ENCODE assay signal across 9 cellular contexts in the genomic region with DNA sequence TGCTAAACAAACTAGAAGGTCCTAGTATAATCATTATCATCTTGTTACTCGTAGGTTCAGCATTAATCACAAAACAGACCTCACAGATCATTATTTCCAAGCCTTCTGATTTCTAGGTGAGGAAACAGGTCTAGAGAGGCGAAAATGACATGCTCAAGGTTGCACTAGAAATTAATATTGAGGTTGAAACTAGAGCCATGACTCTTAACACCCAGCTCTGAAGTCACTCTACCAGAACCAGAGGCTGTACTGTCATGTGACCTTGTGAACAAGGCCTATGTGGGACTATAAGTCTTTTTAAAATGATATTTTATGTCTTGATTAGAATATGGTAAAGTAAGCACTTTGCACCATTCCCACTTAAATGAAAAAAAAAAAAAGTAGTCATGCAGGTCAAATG. TPM values are rescaled to one million over a fixed set of nuclear protein-coding genes. Genes with fewer than 3 reads are reported as not detected.
"Had no signal": no experiment of that assay in that cellular context is flagged by ENCODE, and none has a peak within 500 bp of the region (broad histone marks: within the 10 kb centered on the region; RNA-seq: fewer than 3 reads in every experiment).

No MANE protein-coding gene starts in this region.

- H3K27ac Mint-ChIP-seq: HFFc6 had no signal

- H3K4me1 ChIP-seq: HAP-1 had no signal

- H3K4me2 ChIP-seq: KMS-11 had no signal

- H3K36me3 ChIP-seq: HAP-1 had no signal

- H3K4me3 Mint-ChIP-seq: HFFc6 had no signal

- ATAC-seq: HCT116 had no signal

- DNase-seq: GOT3, H7, HFFc6, IMR-90, KBM-7 had no signal

- H3K4me3 ChIP-seq: HAP-1 had no signal

- H3K27ac ChIP-seq: KMS-11 had no signal

- H3K9ac ChIP-seq: KMS-11 had no signal

RNA-seq across cellular contexts. Expression of a gene that starts 23.8 kb away (rescaled TPM):
- total RNA-seq: HFFc6, HT-29, IMR-90 had no signal
- polyA plus RNA-seq: IMR-90 had no signal
